In the genomic region with DNA sequence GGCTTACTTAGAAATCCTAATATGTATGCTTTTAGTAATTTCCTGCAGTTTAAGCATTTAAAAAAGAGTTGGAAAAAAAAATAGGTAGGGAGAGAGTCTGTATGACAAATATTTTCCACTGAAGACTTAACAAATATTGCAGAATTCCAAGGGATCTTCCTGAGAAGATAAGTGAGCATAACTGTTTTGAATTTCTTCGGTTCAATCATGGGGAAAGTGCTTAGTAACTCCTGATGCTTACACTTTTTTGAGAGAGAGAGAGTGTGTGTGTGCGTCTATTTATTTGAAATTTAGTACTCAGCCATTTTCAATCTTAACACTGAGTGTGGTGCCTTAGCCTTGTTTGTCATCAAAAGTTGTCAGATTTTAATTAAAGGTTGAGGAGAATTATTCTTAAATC, we compare ENCODE assay signal across 27 cellular contexts. TPM values are rescaled to one million over a fixed set of nuclear protein-coding genes. Genes with fewer than 3 reads are reported as not detected.
DNase-seq lines count a peak whose midpoint lies in the region; ATAC-seq, FAIRE-seq and TF ChIP-seq lines count a peak whose summit lies in the region.
"Had no signal": no experiment of that assay in that cellular context is flagged by ENCODE, and none has a peak within 500 bp of the region (broad histone marks: within the 10 kb centered on the region; RNA-seq: fewer than 3 reads in every experiment).

No MANE protein-coding gene starts in this region.

- H3K27me3 Mint-ChIP-seq in activated CD4-positive, alpha-beta T cell treated with anti-CD3 and anti-CD28 coated beads, Interleukin-2, amount 10 ng/mL, durations not matched to agents 24 days and 14 days = no peaks in the 10 kb centered on the region
- no peaks in the 10 kb centered on the region for H3K27me3 Mint-ChIP-seq in natural killer cell treated with Interleukin-12 subunit alpha and Interleukin-12 subunit beta and Interleukin-15 and Interleukin-18, amount 100 ng/mL, for 72 hours
- H3K27me3 Mint-ChIP-seq: naive B cell had no signal

- H3K27ac ChIP-seq in K562 (ENCODE audit: extremely low read depth, low read depth, low read length) = no peak overlapping the region
- H3K27ac ChIP-seq: psoas muscle, SJCRH30, testis had no signal

- H3K27ac Mint-ChIP-seq in activated CD4-positive, alpha-beta T cell treated with anti-CD3 and anti-CD28 coated beads, Interleukin-2, amount 10 ng/mL, durations not matched to agents 24 days and 14 days = peak overlapping the region; percentile 51
- peak overlapping the region; percentile 10 to 53 for H3K27ac Mint-ChIP-seq in natural killer cell treated with Interleukin-12 subunit alpha and Interleukin-12 subunit beta and Interleukin-15 and Interleukin-18, amount 100 ng/mL, for 72 hours

- H3K27me3 ChIP-seq in K562 (ENCODE audit: control insufficient read depth in 2 of 2, insufficient read depth in 2 of 2, low read length in 2 of 2) = no peaks in the 10 kb centered on the region
- H3K27me3 ChIP-seq: adrenal gland, BE2C, heart right ventricle, SJCRH30, spleen, testis had no signal

- no peak overlapping the region for H3K4me3 Mint-ChIP-seq in activated CD4-positive, alpha-beta T cell treated with anti-CD3 and anti-CD28 coated beads, Interleukin-2, amount 10 ng/mL, durations not matched to agents 24 days and 14 days
- H3K4me3 Mint-ChIP-seq in natural killer cell treated with Interleukin-12 subunit alpha and Interleukin-12 subunit beta and Interleukin-15 and Interleukin-18, amount 100 ng/mL, for 72 hours = no peak overlapping the region
- H3K4me3 Mint-ChIP-seq: naive B cell had no signal

- in situ Hi-C loops in K562 (cut with MboI) = no loop called here

- H3K9me1 ChIP-seq in K562 (ENCODE audit: control insufficient read depth, insufficient read depth, low read length) = no peaks in the 10 kb centered on the region

- no peak for DNase-seq in activated CD4-positive, alpha-beta T cell treated with anti-CD3 and anti-CD28 coated beads, Interleukin-2, amount 10 ng/mL, durations not matched to agents 24 days and 14 days
- DNase-seq in activated CD4-positive, alpha-beta T cell treated with anti-CD3 and anti-CD28 coated beads for 48 hours = no peak
- no peak for DNase-seq in H54 (ENCODE audit: insufficient read length, low spot score)
- DNase-seq in K562 (ENCODE audit: extremely low read depth in 1 of 4, low spot score in 3 of 4) = no peak
- DNase-seq in natural killer cell treated with Interleukin-12 subunit alpha and Interleukin-12 subunit beta and Interleukin-15 and Interleukin-18, amount 100 ng/mL, for 72 hours (ENCODE audit: low spot score) = no peak
- DNase-seq: 8988T; activated CD4-positive, CD25-positive, alpha-beta regulatory T cell; activated CD8-positive, alpha-beta memory T cell treated with anti-CD3 and anti-CD28 coated beads, Interleukin-2, amount 50 U/mL, for 4 hours; adrenal gland; BE2C; central memory CD4-positive, alpha-beta T cell; DMS 273 treated with DMSO at 0.1 percent for 48 hours; GF-D8; heart right ventricle; naive B cell; NCI-H1417 treated with DMSO at 0.1 percent for 48 hours; NCI-H774; psoas muscle; SJCRH30; spleen; stimulated activated CD8-positive, alpha-beta memory T cell treated with anti-CD3 and anti-CD28 coated beads, Interleukin-4, amount 100 ng/mL, for 48 hours; testis had no signal

- no peak for ATAC-seq in K562
- no peak for ATAC-seq in natural killer cell treated with Interleukin-12 subunit alpha and Interleukin-12 subunit beta and Interleukin-15 and Interleukin-18, amount 100 ng/mL, for 72 hours
- ATAC-seq in HG03097 (IDR thresholded peaks at IDR 0.05; ENCODE audit: low FRiP score, unreplicated experiment) = no peak
- no peak for ATAC-seq in GM21737 (IDR thresholded peaks at IDR 0.05; ENCODE audit: unreplicated experiment)
- ATAC-seq in GM21526 (IDR thresholded peaks at IDR 0.05; ENCODE audit: low FRiP score, unreplicated experiment) = no peak
- ATAC-seq: GM12878, heart right ventricle had no signal

- peaks cover 97% of the 10 kb centered on the region for H3K36me3 ChIP-seq in K562 (ENCODE audit: control insufficient read depth, insufficient read depth, low read length)

- no peak for TF ChIP-seq CTCF in K562 (IDR thresholded peaks at IDR 0.05 in 2 of 3, conservative IDR thresholded peaks at IDR 0.05 in 1 of 3; ENCODE audit: insufficient read depth in 2 of 3, low read depth in 1 of 3, low read length in 3 of 3)

- 91% methylated on average over 2 of the region's 2 CpGs for WGBS in K562 (ENCODE audit: insufficient coverage, low coverage, missing lambda C conversion rate)

- no peaks in the 10 kb centered on the region for H3K4me1 ChIP-seq in K562 (replicated peaks in 1 of 2; ENCODE audit: control insufficient read depth in 2 of 2, insufficient read depth in 2 of 2, low read length in 2 of 2)
- H3K4me1 ChIP-seq: BE2C, SJCRH30, testis had no signal

- H3K9ac ChIP-seq in K562 (ENCODE audit: insufficient read depth in 1 of 2, low read depth in 2 of 2, low read length in 2 of 2) = no peak overlapping the region

- peaks cover 79% of the 10 kb centered on the region for H3K79me2 ChIP-seq in K562 (ENCODE audit: control insufficient read depth, insufficient read depth, low read length)

- no peaks in the 10 kb centered on the region for H4K20me1 ChIP-seq in K562 (replicated peaks; ENCODE audit: control insufficient read depth, insufficient read depth, low read length)

- H3K4me2 ChIP-seq in K562 (ENCODE audit: insufficient read depth, low read length) = no peak overlapping the region

- no peaks in the 10 kb centered on the region for H3K9me3 Mint-ChIP-seq in activated CD4-positive, alpha-beta T cell treated with anti-CD3 and anti-CD28 coated beads, Interleukin-2, amount 10 ng/mL, durations not matched to agents 24 days and 14 days
- H3K9me3 Mint-ChIP-seq in natural killer cell treated with Interleukin-12 subunit alpha and Interleukin-12 subunit beta and Interleukin-15 and Interleukin-18, amount 100 ng/mL, for 72 hours = no peaks in the 10 kb centered on the region
- H3K9me3 Mint-ChIP-seq: naive B cell had no signal

- intact Hi-C loops in activated CD4-positive, alpha-beta T cell treated with anti-CD3 and anti-CD28 coated beads, Interleukin-2, amount 10 ng/mL, durations not matched to agents 24 days and 14 days (cut with micrococcal nuclease) = no loop called here
- intact Hi-C loops in K562 (cut with micrococcal nuclease) = no loop called here

- CTCF ChIA-PET in K562 (lab: Yijun Ruan, JAX; ENCODE audit: low intra/inter-chr PET ratio) = no interaction called here

- no peaks in the 10 kb centered on the region for H3K9me3 ChIP-seq in K562 (replicated peaks; ENCODE audit: control insufficient read depth, insufficient read depth, low read depth, low read length)
- H3K9me3 ChIP-seq: adrenal gland, BE2C, heart right ventricle, psoas muscle, SJCRH30, spleen, testis had no signal

- no peak for TF ChIP-seq POLR2A in H54 (IDR thresholded peaks at IDR 0.05; ENCODE audit: low read depth, low read length)
- peak; percentile 43; the same call in 1 of the 2 replicates for TF ChIP-seq POLR2A in K562 (conservative IDR thresholded peaks at IDR 0.05)

- no peak for TF ChIP-seq EP300 in K562 (IDR thresholded peaks at IDR 0.05; ENCODE audit: low read length)

- no peak for TF ChIP-seq RAD21 in K562 (CRISPR knock-in tag; conservative IDR thresholded peaks at IDR 0.05 in 1 of 2, IDR thresholded peaks at IDR 0.05 in 1 of 2)

- no peak overlapping the region for H3K4me3 ChIP-seq in K562
- H3K4me3 ChIP-seq: adrenal gland, GM12878, heart right ventricle, lung, psoas muscle, SJCRH30, spleen, testis had no signal

- POLR2A ChIA-PET in K562 (lab: Yijun Ruan, JAX) = interaction anchor here (3.2 kb wide), 1 partner anchor 10 kb away, joined by 11 read pairs; no protein-coding TSS in a partner anchor

- BruUV-seq in K562 (replicated peaks; lab: Mats Ljungman, UMichigan) = no TSS peak

- no peak overlapping the region for H2AFZ ChIP-seq in K562 (ENCODE audit: low read depth, low read length)

- FAIRE-seq in H54 (lab: Jason Lieb, UNC) (peak; percentile 61), K562 (lab: Jason Lieb, UNC) (no peak)
- FAIRE-seq: GM12878 had no signal

- H3K36me3 Mint-ChIP-seq in activated CD4-positive, alpha-beta T cell treated with anti-CD3 and anti-CD28 coated beads, Interleukin-2, amount 10 ng/mL, durations not matched to agents 24 days and 14 days (ENCODE audit: low read depth) = peaks cover 62% of the 10 kb centered on the region
- peaks cover 40% of the 10 kb centered on the region for H3K36me3 Mint-ChIP-seq in natural killer cell treated with Interleukin-12 subunit alpha and Interleukin-12 subunit beta and Interleukin-15 and Interleukin-18, amount 100 ng/mL, for 72 hours

- H3K4me1 Mint-ChIP-seq in activated CD4-positive, alpha-beta T cell treated with anti-CD3 and anti-CD28 coated beads, Interleukin-2, amount 10 ng/mL, durations not matched to agents 24 days and 14 days = peaks cover 25% of the 10 kb centered on the region
- peaks cover 27 to 34% of the 10 kb centered on the region in 2 donors for H3K4me1 Mint-ChIP-seq in natural killer cell treated with Interleukin-12 subunit alpha and Interleukin-12 subunit beta and Interleukin-15 and Interleukin-18, amount 100 ng/mL, for 72 hours (ENCODE audit: low read depth in 2 of 2)

RNA-seq across cellular contexts. Expression of gene SON, which starts 18.5 kb away (rescaled TPM):
- 351 and 363 TPM in 2 replicates for total RNA-seq in activated CD4-positive, alpha-beta T cell treated with anti-CD3 and anti-CD28 coated beads, Interleukin-2, amount 10 ng/mL, durations not matched to agents 24 days and 14 days
- total RNA-seq in K562 (2011; cell fraction: chromatin; rRNA removed; ENCODE audit: low replicate concordance) = 223 and 597 TPM in 2 replicates
- 107 and 150 TPM in 2 replicates for total RNA-seq in K562 (2011; cell fraction: nucleolus; rRNA removed)
- 253 and 349 TPM in 2 replicates for total RNA-seq in K562 (2011; cell fraction: nucleoplasm; rRNA removed)
- total RNA-seq in K562 (2014; rRNA removed) (126 and 185 TPM in 2 replicates), K562 (2014; rRNA removed; fragmentation: Illumina TruSeq; extraction: Trizol) (142 and 149 TPM in 2 replicates), K562 (2015; rRNA removed; fragmentation: Illumina TruSeq; extraction: Trizol) (120 and 149 TPM in 2 replicates), K562 (2021) (242 and 259 TPM in 2 replicates)
- polyA plus RNA-seq in K562 (2011; rRNA removed) (99.1 and 105 TPM in 2 replicates), K562 (2014; fragmentation: Illumina TruSeq; extraction: Trizol) (173 and 203 TPM in 2 replicates), K562 (2014; fragmentation: Nextera tagmentation; extraction: Ambion mirVana) (100 to 1,000 TPM; 195 to 742 TPM), K562 (2014; rRNA removed) (97.6 and 187 TPM in 2 replicates)
- 88.2 and 117 TPM in 2 replicates for polyA plus RNA-seq in K562 (2011; cell fraction: cytosol; rRNA removed)
- polyA plus RNA-seq in K562 (2011; cell fraction: nucleus; rRNA removed) = 255 and 309 TPM in 2 replicates
- polyA plus RNA-seq in K562 (2012) = 146 and 246 TPM in 2 replicates
- 241 and 277 TPM in 2 replicates for polyA minus RNA-seq in K562 (2011; rRNA and poly(A)+ RNA removed)
- 183 and 187 TPM in 2 replicates for polyA minus RNA-seq in K562 (2011; cell fraction: cytosol; rRNA and poly(A)+ RNA removed)
- 121 and 212 TPM in 2 replicates for polyA minus RNA-seq in K562 (2011; cell fraction: nucleus; rRNA and poly(A)+ RNA removed)
- total RNA-seq in natural killer cell treated with Interleukin-12 subunit alpha and Interleukin-12 subunit beta and Interleukin-15 and Interleukin-18, amount 100 ng/mL, for 72 hours = 100 to 1,000 TPM; 307 to 362 TPM

RNA-seq across cellular contexts. Expression of gene GART, which starts 19.5 kb away (rescaled TPM):
- total RNA-seq in activated CD4-positive, alpha-beta T cell treated with anti-CD3 and anti-CD28 coated beads, Interleukin-2, amount 10 ng/mL, durations not matched to agents 24 days and 14 days = 216 and 221 TPM in 2 replicates
- 282 and 575 TPM in 2 replicates for total RNA-seq in K562 (2011; cell fraction: chromatin; rRNA removed; ENCODE audit: low replicate concordance)
- 120 and 142 TPM in 2 replicates for total RNA-seq in K562 (2011; cell fraction: nucleolus; rRNA removed)
- 254 and 330 TPM in 2 replicates for total RNA-seq in K562 (2011; cell fraction: nucleoplasm; rRNA removed)
- total RNA-seq in K562 (2014; rRNA removed) = 260 and 356 TPM in 2 replicates
- 349 and 398 TPM in 2 replicates for total RNA-seq in K562 (2014; rRNA removed; fragmentation: Illumina TruSeq; extraction: Trizol)
- 258 and 267 TPM in 2 replicates for total RNA-seq in K562 (2015; rRNA removed; fragmentation: Illumina TruSeq; extraction: Trizol)
- total RNA-seq in K562 (2021) = 396 and 415 TPM in 2 replicates
- polyA plus RNA-seq in K562 (2011; rRNA removed) = 100 and 141 TPM in 2 replicates
- 41.9 and 69.4 TPM in 2 replicates for polyA plus RNA-seq in K562 (2011; cell fraction: cytosol; rRNA removed)
- 111 and 125 TPM in 2 replicates for polyA plus RNA-seq in K562 (2011; cell fraction: nucleus; rRNA removed)
- 155 and 181 TPM in 2 replicates for polyA plus RNA-seq in K562 (2012)
- 409 and 429 TPM in 2 replicates for polyA plus RNA-seq in K562 (2014; fragmentation: Illumina TruSeq; extraction: Trizol)
- 100 to 1,000 TPM; 276 to 387 TPM for polyA plus RNA-seq in K562 (2014; fragmentation: Nextera tagmentation; extraction: Ambion mirVana)
- 230 and 236 TPM in 2 replicates for polyA plus RNA-seq in K562 (2014; rRNA removed)
- 152 and 154 TPM in 2 replicates for polyA minus RNA-seq in K562 (2011; rRNA and poly(A)+ RNA removed)
- 92.6 and 125 TPM in 2 replicates for polyA minus RNA-seq in K562 (2011; cell fraction: cytosol; rRNA and poly(A)+ RNA removed)
- polyA minus RNA-seq in K562 (2011; cell fraction: nucleus; rRNA and poly(A)+ RNA removed) = 83.7 and 168 TPM in 2 replicates
- 100 to 1,000 TPM; 127 to 163 TPM for total RNA-seq in natural killer cell treated with Interleukin-12 subunit alpha and Interleukin-12 subunit beta and Interleukin-15 and Interleukin-18, amount 100 ng/mL, for 72 hours

RNA-seq across cellular contexts. Expression of gene DONSON, which starts 27.1 kb away (rescaled TPM):
- total RNA-seq in activated CD4-positive, alpha-beta T cell treated with anti-CD3 and anti-CD28 coated beads, Interleukin-2, amount 10 ng/mL, durations not matched to agents 24 days and 14 days = 42.6 and 42.7 TPM in 2 replicates
- total RNA-seq in K562 (2011; cell fraction: chromatin; rRNA removed; ENCODE audit: low replicate concordance) = 58.1 and 105 TPM in 2 replicates
- 39.5 and 39.6 TPM in 2 replicates for total RNA-seq in K562 (2011; cell fraction: nucleolus; rRNA removed)
- total RNA-seq in K562 (2011; cell fraction: nucleoplasm; rRNA removed) = 51.0 and 57.4 TPM in 2 replicates
- total RNA-seq in K562 (2014; rRNA removed) (56.5 and 62.6 TPM in 2 replicates), K562 (2014; rRNA removed; fragmentation: Illumina TruSeq; extraction: Trizol) (91.0 and 91.4 TPM in 2 replicates), K562 (2015; rRNA removed; fragmentation: Illumina TruSeq; extraction: Trizol) (72.4 and 72.6 TPM in 2 replicates), K562 (2021) (53.0 and 54.1 TPM in 2 replicates)
- polyA plus RNA-seq in K562 (2011; rRNA removed) (114 and 124 TPM in 2 replicates), K562 (2014; fragmentation: Illumina TruSeq; extraction: Trizol) (75.8 and 80.1 TPM in 2 replicates), K562 (2014; fragmentation: Nextera tagmentation; extraction: Ambion mirVana) (10 to 100 TPM; 26.7 to 30.6 TPM), K562 (2014; rRNA removed) (61.4 and 68.9 TPM in 2 replicates)
- polyA plus RNA-seq in K562 (2011; cell fraction: cytosol; rRNA removed) = 47.7 and 55.4 TPM in 2 replicates
- 75.8 and 110 TPM in 2 replicates for polyA plus RNA-seq in K562 (2011; cell fraction: nucleus; rRNA removed)
- polyA plus RNA-seq in K562 (2012) = 71.9 and 112 TPM in 2 replicates
- polyA minus RNA-seq in K562 (2011; rRNA and poly(A)+ RNA removed) = 102 and 112 TPM in 2 replicates
- polyA minus RNA-seq in K562 (2011; cell fraction: cytosol; rRNA and poly(A)+ RNA removed) = 31.9 and 51.6 TPM in 2 replicates
- polyA minus RNA-seq in K562 (2011; cell fraction: nucleus; rRNA and poly(A)+ RNA removed) = 21.3 and 41.1 TPM in 2 replicates
- total RNA-seq in natural killer cell treated with Interleukin-12 subunit alpha and Interleukin-12 subunit beta and Interleukin-15 and Interleukin-18, amount 100 ng/mL, for 72 hours = 10 to 100 TPM; 20.3 to 38.7 TPM
